ENCODE assay signal across 11 cellular contexts in the genomic region with DNA sequence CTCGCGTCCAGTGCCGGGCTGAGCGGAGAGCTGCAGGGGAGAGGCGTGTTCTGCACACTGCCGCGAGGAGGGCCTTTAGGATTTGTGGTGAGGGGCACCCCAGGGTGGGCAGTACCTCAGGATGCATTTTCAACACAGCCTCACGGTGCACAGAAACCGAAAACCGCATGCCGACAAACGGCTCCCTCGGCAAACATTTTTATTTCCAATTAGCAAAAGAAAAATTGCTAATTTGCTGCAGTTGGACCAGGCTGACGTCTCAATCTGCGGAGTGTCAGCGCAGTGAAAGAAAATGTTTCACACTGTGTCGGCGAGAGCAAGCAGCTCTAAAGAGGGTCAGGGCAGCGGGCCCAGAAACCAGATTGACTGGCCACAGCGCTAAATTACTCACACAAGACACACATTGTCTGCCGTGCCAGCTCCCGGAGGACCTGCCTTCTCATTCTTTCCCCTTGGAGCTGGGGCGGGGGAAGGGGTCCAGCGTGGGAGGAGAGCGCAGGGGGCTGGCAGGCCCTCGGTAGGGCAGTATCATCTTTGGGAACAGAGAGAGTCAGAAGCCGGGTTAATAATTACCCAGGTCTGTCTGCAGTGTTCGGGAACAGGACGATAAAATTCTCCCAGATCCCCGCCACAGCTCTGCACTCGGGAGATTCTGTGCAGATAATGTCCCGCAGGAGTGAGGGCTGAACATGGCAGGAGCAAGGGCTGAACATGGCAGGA.
DNase-seq lines count a peak whose midpoint lies in the region; ATAC-seq, FAIRE-seq and TF ChIP-seq lines count a peak whose summit lies in the region.
"Had no signal": no experiment of that assay in that cellular context is flagged by ENCODE, and none has a peak within 500 bp of the region (broad histone marks: within the 10 kb centered on the region; RNA-seq: fewer than 3 reads in every experiment).

No MANE protein-coding gene starts in this region.

- H3K4me1 ChIP-seq in GM23248 (ENCODE audit: insufficient read depth) (no peaks in the 10 kb centered on the region), kidney (ENCODE audit: control insufficient read depth in 1 of 2, insufficient read depth in 1 of 2, low read depth in 1 of 2, low read length in 2 of 2) (peaks cover 28 to 50% of the 10 kb centered on the region in 2 donors), sigmoid colon (peaks cover 0 to 38% (median 30%) of the 10 kb centered on the region in 4 donors)

- no peak overlapping the region for H3K9ac ChIP-seq in GM23248
- H3K9ac ChIP-seq in kidney (ENCODE audit: low read length in 2 of 2), result peak overlapping the region in 1 of 2 donors; percentile 61

- H3K9me3 ChIP-seq in GM23248 (ENCODE audit: low read depth), result no peaks in the 10 kb centered on the region
- H3K9me3 ChIP-seq in kidney (ENCODE audit: control insufficient read depth in 1 of 2, low read length in 2 of 2), result no peaks in the 10 kb centered on the region
- H3K9me3 ChIP-seq in sigmoid colon, result no peaks in the 10 kb centered on the region

- TF ChIP-seq CTCF in kidney (IDR thresholded peaks at IDR 0.05; ENCODE audit: borderline replicate concordance, extremely low read depth, insufficient read depth) (no peak), sigmoid colon (IDR thresholded peaks at IDR 0.05) (no peak)

- no peak overlapping the region for H2AFZ ChIP-seq in GM23248

- 13 to 15% methylated on average over 29 to 32 of the region's 32 CpGs for WGBS in GM23248 (ENCODE audit: low coverage in 1 of 2, low lambda C conversion rate in 2 of 2, missing lambda C conversion rate in 2 of 2), 2 experiments
- WGBS in sigmoid colon, 2 donors, result 22 to 63% methylated on average over 32 of the region's 32 CpGs

- no peak for FAIRE-seq in kidney (lab: Jason Lieb, UNC)

- H3F3A ChIP-seq in GM23248 (ENCODE audit: insufficient read depth), result no peaks in the 10 kb centered on the region

- TF ChIP-seq POLR2A in sigmoid colon (IDR thresholded peaks at IDR 0.05), result no peak

- TF ChIP-seq EP300 in sigmoid colon (IDR thresholded peaks at IDR 0.05), result no peak

- peaks cover 19 to 22% of the 10 kb centered on the region in 2 donors for H3K27me3 Mint-ChIP-seq in stimulated activated naive B cell treated with anti-CD40 and anti-IgM and Interleukin-4, amounts not matched to agents 10 μg/mL and 1 μg/mL and 100 μg/mL, for 72 hours

- in situ Hi-C loops in GM23248 (cut with MboI), result no loop called here

- H3K36me3 ChIP-seq in GM23248 (ENCODE audit: low read depth) (no peaks in the 10 kb centered on the region), kidney (ENCODE audit: control insufficient read depth in 1 of 2, insufficient read depth in 2 of 2, low read length in 2 of 2) (no peaks in the 10 kb centered on the region), sigmoid colon (no peaks in the 10 kb centered on the region)

- no peak for ATAC-seq in stimulated activated naive B cell treated with anti-CD40 and anti-IgM and Interleukin-4, amounts not matched to agents 10 μg/mL and 1 μg/mL and 100 μg/mL, for 72 hours (replicated peaks)

- H3K4me3 ChIP-seq in GM23248 (no peak overlapping the region), kidney (ENCODE audit: low read length in 2 of 2) (no peak overlapping the region), sigmoid colon (no peak overlapping the region)

- H3K27ac ChIP-seq in GM23248 (no peak overlapping the region), kidney (ENCODE audit: low read depth in 2 of 2, low read length in 2 of 2) (peak overlapping the region; percentile 72 to 86), sigmoid colon (peak overlapping the region in 2 of 4 donors; percentile 6 to 39)

- H3K36me3 Mint-ChIP-seq in stimulated activated naive B cell treated with anti-CD40 and anti-IgM and Interleukin-4, amounts not matched to agents 10 μg/mL and 1 μg/mL and 100 μg/mL, for 72 hours, result no peaks in the 10 kb centered on the region
- H3K36me3 Mint-ChIP-seq: activated naive CD8-positive, alpha-beta T cell treated with anti-CD3 and anti-CD28 coated beads, Interleukin-2, amount 10 ng/mL, durations not matched to agents 7 days and 5 days had no signal

- no peak overlapping the region for H3K4me3 Mint-ChIP-seq in stimulated activated naive B cell treated with anti-CD40 and anti-IgM and Interleukin-4, amounts not matched to agents 10 μg/mL and 1 μg/mL and 100 μg/mL, for 72 hours
- H3K4me3 Mint-ChIP-seq: activated naive CD8-positive, alpha-beta T cell treated with anti-CD3 and anti-CD28 coated beads, Interleukin-2, amount 10 ng/mL, durations not matched to agents 7 days and 5 days had no signal

- H4K20me1 ChIP-seq in GM23248 (ENCODE audit: insufficient read depth), result no peaks in the 10 kb centered on the region

- intact Hi-C loops in kidney (cut with DNase I), result no loop called here
- intact Hi-C loops in sigmoid colon (cut with DNase I), result no loop called here

- peak; percentile 73 for DNase-seq in GM23248
- peak; percentile 61 for DNase-seq in cerebellar cortex (ENCODE audit: low spot score)
- DNase-seq in kidney, result peak; percentile 86
- peak; percentile 78 for DNase-seq in sigmoid colon
- no peak for DNase-seq in NOMO-1 treated with dmso at 0.1 percent for 144 hours (lab: John Stamatoyannopoulos, UW; ENCODE audit: unreplicated experiment)
- no peak for DNase-seq in stimulated activated naive B cell treated with anti-CD40 and anti-IgM and Interleukin-4, amounts not matched to agents 10 μg/mL and 1 μg/mL and 100 μg/mL, for 72 hours
- DNase-seq in T-helper 2 cell, result no peak
- no peak for DNase-seq in activated naive CD4-positive, alpha-beta T cell treated with anti-CD3 and anti-CD28 coated beads, Interleukin-2, amount 50 U/mL, for 16 hours
- DNase-seq: activated naive CD8-positive, alpha-beta T cell treated with anti-CD3 and anti-CD28 coated beads, Interleukin-2, amount 10 ng/mL, durations not matched to agents 7 days and 5 days; KG1; mesendoderm had no signal

- peaks cover 50% of the 10 kb centered on the region for H3K27me3 ChIP-seq in GM23248 (replicated peaks; ENCODE audit: insufficient read depth)
- peaks cover 0 to 79% (median 17%) of the 10 kb centered on the region in 3 donors for H3K27me3 ChIP-seq in sigmoid colon

- no peaks in the 10 kb centered on the region for H3K9me2 ChIP-seq in GM23248 (ENCODE audit: insufficient read depth)

- no peaks in the 10 kb centered on the region for H3K4me1 Mint-ChIP-seq in stimulated activated naive B cell treated with anti-CD40 and anti-IgM and Interleukin-4, amounts not matched to agents 10 μg/mL and 1 μg/mL and 100 μg/mL, for 72 hours
- H3K4me1 Mint-ChIP-seq: activated naive CD8-positive, alpha-beta T cell treated with anti-CD3 and anti-CD28 coated beads, Interleukin-2, amount 10 ng/mL, durations not matched to agents 7 days and 5 days had no signal

- H3K79me2 ChIP-seq in GM23248 (ENCODE audit: insufficient read depth), result no peaks in the 10 kb centered on the region

- no peak overlapping the region for H3K27ac Mint-ChIP-seq in stimulated activated naive B cell treated with anti-CD40 and anti-IgM and Interleukin-4, amounts not matched to agents 10 μg/mL and 1 μg/mL and 100 μg/mL, for 72 hours
- H3K27ac Mint-ChIP-seq: activated naive CD8-positive, alpha-beta T cell treated with anti-CD3 and anti-CD28 coated beads, Interleukin-2, amount 10 ng/mL, durations not matched to agents 7 days and 5 days had no signal

- H3K9me3 Mint-ChIP-seq in stimulated activated naive B cell treated with anti-CD40 and anti-IgM and Interleukin-4, amounts not matched to agents 10 μg/mL and 1 μg/mL and 100 μg/mL, for 72 hours, result no peaks in the 10 kb centered on the region
- H3K9me3 Mint-ChIP-seq: activated naive CD8-positive, alpha-beta T cell treated with anti-CD3 and anti-CD28 coated beads, Interleukin-2, amount 10 ng/mL, durations not matched to agents 7 days and 5 days had no signal

- peak overlapping the region; percentile 4 for H3K4me2 ChIP-seq in GM23248 (ENCODE audit: unreplicated experiment)

Comparison
In these comparisons a context has a peak if more than half of its experiments do, and no peak if none do; other contexts are left out.
1. DNase-seq: peak in GM23248 (single experiment), cerebellar cortex (single experiment), kidney (single experiment) and sigmoid colon (single experiment); none in NOMO-1 treated with dmso at 0.1 percent for 144 hours (single experiment), stimulated activated naive B cell treated with anti-CD40 and anti-IgM and Interleukin-4, amounts not matched to agents 10 μg/mL and 1 μg/mL and 100 μg/mL, for 72 hours (single experiment), T-helper 2 cell (0 of 5) and activated naive CD4-positive, alpha-beta T cell treated with anti-CD3 and anti-CD28 coated beads, Interleukin-2, amount 50 U/mL, for 16 hours (single experiment).